ENCODE assay signal across 1 cellular context in genomic region chr1:93820554-93821411, GRCh38.
TF ChIP-seq lines count a peak whose summit lies in the region.

No MANE protein-coding gene starts in this region.

TF ChIP-seq in GM23338, 12 proteins besides CTCF, POLR2A, EP300 and RAD21 (continued from another document):
- TF ChIP-seq ZNF462 (CRISPR knock-in tag; IDR thresholded peaks at IDR 0.05) (no peak; the same call in 1 of the 2 replicates), NANOG (IDR thresholded peaks at IDR 0.05; ENCODE audit: borderline replicate concordance) (no peak), ZNF331 (CRISPR knock-in tag; IDR thresholded peaks at IDR 0.05; ENCODE audit: low read depth) (no peak), ZNF114 (CRISPR knock-in tag; IDR thresholded peaks at IDR 0.05) (no peak), ETS1 (IDR thresholded peaks at IDR 0.05) (no peak), REST (IDR thresholded peaks at IDR 0.05; ENCODE audit: unreplicated experiment) (no peak), STAT1 (IDR thresholded peaks at IDR 0.05; ENCODE audit: unreplicated experiment) (no peak), JUNB (IDR thresholded peaks at IDR 0.05; ENCODE audit: unreplicated experiment) (no peak), POLR2AphosphoS5 (IDR thresholded peaks at IDR 0.05; ENCODE audit: low read depth) (no peak), CREB1 (CRISPR knock-in tag; IDR thresholded peaks at IDR 0.05; ENCODE audit: low read depth) (no peak; the same call in 1 of the 2 replicates)
